In genomic region chr19:10194500-10195198, GRCh38 we compare ENCODE assay signal across 8 cellular contexts. TPM values are rescaled to one million over a fixed set of nuclear protein-coding genes. Genes with fewer than 3 reads are reported as not detected.
A peak's percentile ranks its signal among the peaks of the same experiment; 100 is the strongest.
DNase-seq lines count a peak whose midpoint lies in the region; ATAC-seq and TF ChIP-seq lines count a peak whose summit lies in the region.

TSS of gene DNMT1 (minus strand) at chr19:10194953. CDS start at chr19:10194899, 54 bp downstream.

- no peaks in the 10 kb centered on the region for H3K9me3 Mint-ChIP-seq in activated naive CD8-positive, alpha-beta T cell (ENCODE audit: low read depth)
- peaks cover 1% of the 10 kb centered on the region for H3K9me3 Mint-ChIP-seq in glutamatergic neuron (ENCODE audit: unreplicated experiment)

- peak within 1 kb of the TSS; percentile 100 for H3K4me2 ChIP-seq in osteoblast (ENCODE audit: insufficient read depth, low read length)

- WGBS in testis, 2 donors = 0 to 1% methylated on average over 10 to 64 of the region's 71 CpGs

- peak within 1 kb of the TSS; percentile 95 for H3K27ac Mint-ChIP-seq in activated naive CD8-positive, alpha-beta T cell
- peak within 1 kb of the TSS; percentile 67 for H3K27ac Mint-ChIP-seq in glutamatergic neuron (ENCODE audit: unreplicated experiment)

- peaks cover 26% of the 10 kb centered on the region for H4K20me1 ChIP-seq in osteoblast (ENCODE audit: insufficient read depth, low read length)

- peaks cover 47% of the 10 kb centered on the region for H3K79me2 ChIP-seq in osteoblast (ENCODE audit: insufficient read depth, low read length)

- H3K4me3 ChIP-seq in GM06990 (replicated peaks; ENCODE audit: low read depth, low read length) = peak within 1 kb of the TSS; percentile 97
- H3K4me3 ChIP-seq in osteoblast (ENCODE audit: insufficient read depth, low read length) = peak within 1 kb of the TSS; percentile 97
- H3K4me3 ChIP-seq in testis = peak within 1 kb of the TSS; percentile 89 to 91

- H3K4me1 ChIP-seq in osteoblast (ENCODE audit: insufficient read depth, low read length) (peaks cover 26% of the 10 kb centered on the region), testis (peaks cover 6% of the 10 kb centered on the region)

- peak within 1 kb of the TSS; percentile 95 for H3K4me3 Mint-ChIP-seq in activated naive CD8-positive, alpha-beta T cell
- H3K4me3 Mint-ChIP-seq in glutamatergic neuron (ENCODE audit: unreplicated experiment) = peak within 1 kb of the TSS; percentile 96

- peaks cover 29% of the 10 kb centered on the region for H3K4me1 Mint-ChIP-seq in activated naive CD8-positive, alpha-beta T cell (ENCODE audit: low read depth)
- peaks cover 3% of the 10 kb centered on the region for H3K4me1 Mint-ChIP-seq in glutamatergic neuron (ENCODE audit: low read depth, unreplicated experiment)

- H3K27me3 ChIP-seq in GM06990 (replicated peaks; ENCODE audit: control insufficient read depth, insufficient read depth, low read length) (no peaks in the 10 kb centered on the region), osteoblast (ENCODE audit: insufficient read depth, low read length) (no peaks in the 10 kb centered on the region), testis (no peaks in the 10 kb centered on the region)

- peak within 1 kb of the TSS; percentile 79 for H2AFZ ChIP-seq in osteoblast (ENCODE audit: low read length)

- H3K36me3 ChIP-seq in GM06990 (ENCODE audit: control insufficient read depth, insufficient read depth, low read length) = peaks cover 5% of the 10 kb centered on the region
- H3K36me3 ChIP-seq in osteoblast (ENCODE audit: insufficient read depth, low read length) = peaks cover 8% of the 10 kb centered on the region
- no peaks in the 10 kb centered on the region for H3K36me3 ChIP-seq in testis (ENCODE audit: low read depth, missing control alignments)

- H3K36me3 Mint-ChIP-seq in activated naive CD8-positive, alpha-beta T cell = peaks cover 7% of the 10 kb centered on the region
- H3K36me3 Mint-ChIP-seq in glutamatergic neuron (ENCODE audit: unreplicated experiment) = no peaks in the 10 kb centered on the region

- H3K27ac ChIP-seq in osteoblast (ENCODE audit: low read depth, low read length) (peak within 1 kb of the TSS; percentile 69), testis (peak within 1 kb of the TSS; percentile 86 to 89)

- ATAC-seq in HG02588 (IDR thresholded peaks at IDR 0.05; ENCODE audit: unreplicated experiment) = peak; percentile 78

- DNase-seq in GM06990 (ENCODE audit: extremely low read depth, insufficient read length) (peak; percentile 98), NCI-H1105 treated with DMSO at 0.1 percent for 48 hours (lab: John Stamatoyannopoulos, UW) (peak; percentile 97), SKM-1 treated with dmso at 0.1 percent for 144 hours (lab: John Stamatoyannopoulos, UW; ENCODE audit: unreplicated experiment) (peak; percentile 94), glutamatergic neuron (peak; percentile 98), osteoblast (ENCODE audit: insufficient read length, low spot score, missing footprints) (peak; percentile 99), testis (peak; percentile 95)

- H3K27me3 Mint-ChIP-seq in activated naive CD8-positive, alpha-beta T cell = no peaks in the 10 kb centered on the region
- H3K27me3 Mint-ChIP-seq in glutamatergic neuron (ENCODE audit: unreplicated experiment) = peaks cover 2% of the 10 kb centered on the region

- intact Hi-C loops in testis (cut with DNase I; ENCODE audit: low total_unique reads) = no loop called here

- TF ChIP-seq POLR2A in testis (IDR thresholded peaks at IDR 0.05) = peak; percentile 17

- TF ChIP-seq CTCF in GM06990 (IDR thresholded peaks at IDR 0.05; ENCODE audit: insufficient read depth, low read length, poor library complexity, severe bottlenecking) (no peak), glutamatergic neuron (IDR thresholded peaks at IDR 0.05; ENCODE audit: partially characterized antibody, unreplicated experiment) (no peak), osteoblast (IDR thresholded peaks at IDR 0.05; ENCODE audit: extremely low read depth, low read depth, low read length) (no peak), testis (IDR thresholded peaks at IDR 0.05) (peak in 1 of 3 experiments; percentile 27)

- H3K9me3 ChIP-seq in osteoblast (ENCODE audit: low read depth, low read length) (no peaks in the 10 kb centered on the region), testis (no peaks in the 10 kb centered on the region)

RNA-seq across cellular contexts. Expression of gene DNMT1, which starts in this region (rescaled TPM):
- total RNA-seq in glutamatergic neuron (ENCODE audit: unreplicated experiment) (129 TPM), osteoblast (24.2 and 33.7 TPM in 2 replicates), testis (100 to 1,000 TPM; 103 to 145 TPM)
- 96.5 TPM for polyA plus RNA-seq in testis (ENCODE audit: insufficient read depth, low read depth, low replicate concordance)

Comparison
In these comparisons a context has a peak if more than half of its experiments do, and no peak if none do; other contexts are left out.
1. Peak in every context shown above with its lines: DNase-seq, ATAC-seq, H3K4me3 ChIP-seq and H3K27ac ChIP-seq.